21 cellular contexts compared by ENCODE assay signal in genomic region chr21:19340303-19340702, GRCh38.
DNase-seq lines count a peak whose midpoint lies in the region; ATAC-seq and TF ChIP-seq lines count a peak whose summit lies in the region.
"Had no signal": no experiment of that assay in that cellular context is flagged by ENCODE, and none has a peak within 500 bp of the region (broad histone marks: within the 10 kb centered on the region; RNA-seq: fewer than 3 reads in every experiment).

No MANE protein-coding gene starts in this region.

- no CpG with 5 or more reads among the region's 2 CpGs for WGBS in neuronal stem cell (ENCODE audit: extremely low coverage in 2 of 2, insufficient read length in 2 of 2, insufficient replicate concordance in 1 of 2), 2 donors

- H3K79me2 ChIP-seq in GM23338 (replicated peaks; ENCODE audit: insufficient read depth) (no peaks in the 10 kb centered on the region), neural progenitor cell (ENCODE audit: low read depth) (no peaks in the 10 kb centered on the region)

- H3K4me2 ChIP-seq in GM23338: no peak overlapping the region
- no peak overlapping the region for H3K4me2 ChIP-seq in neural progenitor cell
- H3K4me2 ChIP-seq in neuronal stem cell (ENCODE audit: insufficient read depth, low read length, poor library complexity, severe bottlenecking): no peak overlapping the region
- H3K4me2 ChIP-seq: BLaER1 had no signal

- intact Hi-C loops in left lung (cut with DNase I): no loop called here

- H3F3A ChIP-seq in GM23338 (replicated peaks; ENCODE audit: low read depth): no peaks in the 10 kb centered on the region
- no peaks in the 10 kb centered on the region for H3F3A ChIP-seq in neural progenitor cell (ENCODE audit: low read depth)

- H2BK12ac ChIP-seq in neuronal stem cell (ENCODE audit: low read length): no peak overlapping the region

- H3K27ac ChIP-seq in GM23338 (ENCODE audit: low read depth): no peak overlapping the region
- H3K27ac ChIP-seq in neural progenitor cell: no peak overlapping the region
- no peak overlapping the region for H3K27ac ChIP-seq in neuronal stem cell (replicated peaks; ENCODE audit: low read length)
- H3K27ac ChIP-seq in left lung: no peak overlapping the region
- H3K27ac ChIP-seq: BLaER1, Peyer's patch, SJCRH30 had no signal

- no peak overlapping the region for H3K18ac ChIP-seq in neuronal stem cell (ENCODE audit: low read length)

- H3K27me3 ChIP-seq in GM23338 (ENCODE audit: insufficient read depth): no peaks in the 10 kb centered on the region
- no peaks in the 10 kb centered on the region for H3K27me3 ChIP-seq in neural progenitor cell
- no peaks in the 10 kb centered on the region for H3K27me3 ChIP-seq in neuronal stem cell (ENCODE audit: control insufficient read depth in 3 of 3, insufficient read depth in 3 of 3, low read depth in 1 of 3, low read length in 3 of 3)
- H3K27me3 ChIP-seq in left lung: no peaks in the 10 kb centered on the region
- H3K27me3 ChIP-seq: BLaER1, MG63, Peyer's patch, SJCRH30 had no signal

- H2AFZ ChIP-seq in GM23338 (no peak overlapping the region), neural progenitor cell (replicated peaks) (no peak overlapping the region), neuronal stem cell (ENCODE audit: low read length) (no peak overlapping the region)

- no peak overlapping the region for H3K4me3 Mint-ChIP-seq in GM23338
- H3K4me3 Mint-ChIP-seq in neural progenitor cell: no peak overlapping the region
- H3K4me3 Mint-ChIP-seq: CD4-positive, alpha-beta memory T cell had no signal

- H3K27ac Mint-ChIP-seq in GM23338 (no peak overlapping the region), neural progenitor cell (no peak overlapping the region)
- H3K27ac Mint-ChIP-seq: CD4-positive, alpha-beta memory T cell had no signal

- H4K20me1 ChIP-seq in GM23338 (replicated peaks; ENCODE audit: insufficient read depth): no peaks in the 10 kb centered on the region
- H4K20me1 ChIP-seq in neural progenitor cell (ENCODE audit: low read depth): no peaks in the 10 kb centered on the region
- H4K20me1 ChIP-seq: BLaER1 had no signal

- H3K4me1 ChIP-seq in GM23338 (ENCODE audit: insufficient read depth): no peaks in the 10 kb centered on the region
- H3K4me1 ChIP-seq in neural progenitor cell: no peaks in the 10 kb centered on the region
- H3K4me1 ChIP-seq in neuronal stem cell (ENCODE audit: control insufficient read depth in 2 of 2, insufficient read depth in 1 of 2, low read depth in 1 of 2, low read length in 2 of 2): no peaks in the 10 kb centered on the region
- no peaks in the 10 kb centered on the region for H3K4me1 ChIP-seq in left lung
- H3K4me1 ChIP-seq: BLaER1, Caco-2, Peyer's patch, SJCRH30 had no signal

- TF ChIP-seq CTCF in GM23338 (conservative IDR thresholded peaks at IDR 0.05; ENCODE audit: low read depth in 2 of 2): peak in 1 of 2 experiments; percentile 33; a peak in 1 of 4 replicates
- TF ChIP-seq CTCF in neural progenitor cell (IDR thresholded peaks at IDR 0.05): peak; percentile 30
- no peak for TF ChIP-seq CTCF in left lung (IDR thresholded peaks at IDR 0.05)

- no peak overlapping the region for H2AK5ac ChIP-seq in neuronal stem cell (ENCODE audit: low read depth, low read length)

- H3K36me3 Mint-ChIP-seq in GM23338 (ENCODE audit: low read depth): no peaks in the 10 kb centered on the region
- H3K36me3 Mint-ChIP-seq in neural progenitor cell: no peaks in the 10 kb centered on the region
- H3K36me3 Mint-ChIP-seq: CD4-positive, alpha-beta memory T cell had no signal

- H3K9me3 Mint-ChIP-seq in GM23338 (no peaks in the 10 kb centered on the region), neural progenitor cell (no peaks in the 10 kb centered on the region)

- no peak overlapping the region for H2BK15ac ChIP-seq in neuronal stem cell (ENCODE audit: low read length)

- no peaks in the 10 kb centered on the region for H3K4me1 Mint-ChIP-seq in GM23338
- H3K4me1 Mint-ChIP-seq in neural progenitor cell: no peaks in the 10 kb centered on the region
- H3K4me1 Mint-ChIP-seq: CD4-positive, alpha-beta memory T cell had no signal

- no peak overlapping the region for H3K4ac ChIP-seq in neuronal stem cell (ENCODE audit: low read length)

- H3K4me3 ChIP-seq in GM23338 (no peak overlapping the region), neural progenitor cell (no peak overlapping the region), neuronal stem cell (ENCODE audit: low read length in 2 of 2) (no peak overlapping the region), left lung (no peak overlapping the region)
- H3K4me3 ChIP-seq: BLaER1, MG63, Peyer's patch, SJCRH30 had no signal

- no peak overlapping the region for H3K14ac ChIP-seq in neuronal stem cell (ENCODE audit: low read length)

- H3K79me1 ChIP-seq in neuronal stem cell (ENCODE audit: low read depth, low read length): no peaks in the 10 kb centered on the region

- no peak overlapping the region for H2BK5ac ChIP-seq in neuronal stem cell (ENCODE audit: low read length)

- no peak overlapping the region for H2BK120ac ChIP-seq in neuronal stem cell (ENCODE audit: low read depth, low read length)

- DNase-seq in GM23338 (ENCODE audit: low spot score): peak; percentile 11
- peak; percentile 9 for DNase-seq in NAMALWA (ENCODE audit: low spot score)
- DNase-seq in cerebellar cortex (ENCODE audit: low spot score): peak; percentile 7
- DNase-seq in neural progenitor cell (ENCODE audit: low spot score): no peak
- no peak for DNase-seq in neuronal stem cell (ENCODE audit: low spot score)
- DNase-seq in UCSD-AML1 (lab: John Stamatoyannopoulos, UW; ENCODE audit: unreplicated experiment): no peak
- no peak for DNase-seq in left lung
- DNase-seq: Caco-2; CD4-positive, alpha-beta memory T cell; DMS 273 treated with DMSO at 0.1 percent for 48 hours; EL; GF-D8; MG63; NCI-H1105 treated with DMSO at 0.1 percent for 48 hours; NCI-H2029 treated with DMSO at 0.1 percent for 48 hours; NCI-H446; NCI-H526 treated with DMSO at 0.1 percent for 48 hours; Peyer's patch; SJCRH30 had no signal

- no peak for ATAC-seq in GM23338
- ATAC-seq in HG02642 (IDR thresholded peaks at IDR 0.05; ENCODE audit: poor library complexity, unreplicated experiment): no peak
- ATAC-seq in left lung: no peak

- no peak overlapping the region for H4K91ac ChIP-seq in neuronal stem cell (ENCODE audit: low read depth, low read length, poor library complexity)

- no peak overlapping the region for H3K23ac ChIP-seq in neuronal stem cell (ENCODE audit: low read depth, low read length, poor library complexity)

- H3K27me3 Mint-ChIP-seq in GM23338 (ENCODE audit: insufficient read depth, low read depth, poor library complexity) (peaks cover 4% of the 10 kb centered on the region), neural progenitor cell (ENCODE audit: insufficient read depth, low read depth) (no peaks in the 10 kb centered on the region)
- H3K27me3 Mint-ChIP-seq: CD4-positive, alpha-beta memory T cell had no signal

- no peak overlapping the region for H4K8ac ChIP-seq in neuronal stem cell (ENCODE audit: low read depth, low read length)

- H3K9me2 ChIP-seq in GM23338 (ENCODE audit: insufficient read depth): 0 out of 2 replicates have a peak, but pooled peaks cover 4% of the 10 kb centered on the region

- no peaks in the 10 kb centered on the region for H3K9me3 ChIP-seq in neural progenitor cell (ENCODE audit: low read depth)
- H3K9me3 ChIP-seq in neuronal stem cell (replicated peaks in 1 of 2; ENCODE audit: control insufficient read depth in 2 of 2, insufficient read depth in 1 of 2, low read depth in 1 of 2, low read length in 2 of 2): no peaks in the 10 kb centered on the region
- no peaks in the 10 kb centered on the region for H3K9me3 ChIP-seq in left lung
- H3K9me3 ChIP-seq: BLaER1, Caco-2, MG63, Peyer's patch, SJCRH30 had no signal

- H3K9ac ChIP-seq in neural progenitor cell (no peak overlapping the region), neuronal stem cell (ENCODE audit: low read depth, low read length, poor library complexity) (no peak overlapping the region)
- H3K9ac ChIP-seq: BLaER1 had no signal

- H3K36me3 ChIP-seq in GM23338 (ENCODE audit: insufficient read depth): no peaks in the 10 kb centered on the region
- H3K36me3 ChIP-seq in neural progenitor cell: no peaks in the 10 kb centered on the region
- H3K36me3 ChIP-seq in neuronal stem cell (replicated peaks in 1 of 2; ENCODE audit: control insufficient read depth in 2 of 2, insufficient read depth in 2 of 2, low read length in 2 of 2): no peaks in the 10 kb centered on the region
- H3K36me3 ChIP-seq in left lung: no peaks in the 10 kb centered on the region
- H3K36me3 ChIP-seq: BLaER1, MG63, Peyer's patch, SJCRH30 had no signal

TF ChIP-seq in GM23338, 12 proteins besides CTCF, POLR2A, EP300 and RAD21 (continues in another document):
- TF ChIP-seq EZH2phosphoT487 (IDR thresholded peaks at IDR 0.05; ENCODE audit: unreplicated experiment): no peak
- TF ChIP-seq STAT1 (IDR thresholded peaks at IDR 0.05; ENCODE audit: unreplicated experiment): no peak
- TF ChIP-seq REST (IDR thresholded peaks at IDR 0.05; ENCODE audit: unreplicated experiment): no peak
- TF ChIP-seq CREB1 (CRISPR knock-in tag; IDR thresholded peaks at IDR 0.05; ENCODE audit: low read depth): no peak
- no peak for TF ChIP-seq NANOG (IDR thresholded peaks at IDR 0.05; ENCODE audit: borderline replicate concordance)
- no peak for TF ChIP-seq JUNB (IDR thresholded peaks at IDR 0.05; ENCODE audit: unreplicated experiment)
- no peak for TF ChIP-seq ZNF331 (CRISPR knock-in tag; IDR thresholded peaks at IDR 0.05; ENCODE audit: low read depth)

Comparison
In these comparisons a context has a peak if more than half of its experiments do, and no peak if none do; other contexts are left out.
1. DNase-seq: peak in GM23338 (single experiment), NAMALWA (single experiment) and cerebellar cortex (single experiment); none in neural progenitor cell (single experiment), neuronal stem cell (single experiment), UCSD-AML1 (single experiment) and left lung (0 of 2).